In the genomic region with DNA sequence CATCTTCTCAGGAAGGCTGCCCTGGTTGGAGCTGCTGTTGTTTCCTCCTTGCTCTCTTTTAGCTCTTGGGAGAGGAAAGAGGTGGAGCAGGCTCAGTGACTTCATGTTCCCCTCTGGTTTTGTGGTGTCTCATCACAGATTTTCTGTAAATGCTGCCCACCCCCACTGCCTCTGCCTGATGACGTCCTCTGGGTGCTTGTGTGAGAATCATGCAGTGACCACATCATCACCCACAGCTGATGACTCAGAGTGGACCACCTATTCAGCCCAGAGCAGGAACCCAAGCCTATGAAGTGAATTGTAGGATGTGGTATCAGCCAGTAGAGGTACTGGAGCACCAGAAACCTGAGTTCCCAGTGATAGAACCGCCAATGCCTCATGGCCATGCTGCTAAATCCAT, we compare ENCODE assay signal across 12 cellular contexts. TPM values are rescaled to one million over a fixed set of nuclear protein-coding genes. Genes with fewer than 3 reads are reported as not detected.
A peak's percentile ranks its signal among the peaks of the same experiment; 100 is the strongest.
DNase-seq lines count a peak whose midpoint lies in the region; ATAC-seq lines count a peak whose summit lies in the region.
"Had no signal": no experiment of that assay in that cellular context is flagged by ENCODE, and none has a peak within 500 bp of the region (broad histone marks: within the 10 kb centered on the region; RNA-seq: fewer than 3 reads in every experiment).

A gene with protein sequence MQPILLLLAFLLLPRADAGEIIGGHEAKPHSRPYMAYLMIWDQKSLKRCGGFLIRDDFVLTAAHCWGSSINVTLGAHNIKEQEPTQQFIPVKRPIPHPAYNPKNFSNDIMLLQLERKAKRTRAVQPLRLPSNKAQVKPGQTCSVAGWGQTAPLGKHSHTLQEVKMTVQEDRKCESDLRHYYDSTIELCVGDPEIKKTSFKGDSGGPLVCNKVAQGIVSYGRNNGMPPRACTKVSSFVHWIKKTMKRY (minus strand): TSS at position 33 of the 400 bp plus-strand sequence. CDS start 30 bp downstream, at position 3.

- ATAC-seq in left colon (peak; percentile 40), HG02885 (IDR thresholded peaks at IDR 0.05; ENCODE audit: poor library complexity, unreplicated experiment) (no peak), GM21526 (IDR thresholded peaks at IDR 0.05; ENCODE audit: low FRiP score, unreplicated experiment) (no peak)
- ATAC-seq: body of pancreas had no signal

- DNase-seq in MV-4-11 (lab: John Stamatoyannopoulos, UW): peak; percentile 31
- DNase-seq in activated CD8-positive, alpha-beta memory T cell treated with anti-CD3 and anti-CD28 coated beads, Interleukin-2, amount 50 U/mL, for 1 hour (ENCODE audit: extremely low read depth): peak; percentile 32
- no peak for DNase-seq in left colon
- peak; percentile 76 to 85 for DNase-seq in stimulated activated CD8-positive, alpha-beta memory T cell treated with anti-CD3 and anti-CD28 coated beads, Interleukin-2, amount 100 ng/mL, for 48 hours (ENCODE audit: low read depth in 2 of 2)
- DNase-seq in NCI-H2029 treated with DMSO at 0.1 percent for 48 hours (lab: John Stamatoyannopoulos, UW): no peak
- DNase-seq in cerebellar cortex (ENCODE audit: low spot score): no peak
- DNase-seq: kidney glomerular epithelial cell, NCI-H2171 treated with DMSO at 0.1 percent for 48 hours, SK-N-SH had no signal

- intact Hi-C loops in left colon (cut with DNase I, micrococcal nuclease): no loop called here

RNA-seq across cellular contexts. Expression of the gene that starts here (rescaled TPM):
- 1 to 10 TPM; 1.3 to 4.2 TPM for total RNA-seq in left colon
- total RNA-seq: body of pancreas had no signal

Comparison
In these comparisons a context has a peak if more than half of its experiments do, and no peak if none do; other contexts are left out.
1. DNase-seq: peak in MV-4-11 (single experiment), activated CD8-positive, alpha-beta memory T cell treated with anti-CD3 and anti-CD28 coated beads, Interleukin-2, amount 50 U/mL, for 1 hour (single experiment) and stimulated activated CD8-positive, alpha-beta memory T cell treated with anti-CD3 and anti-CD28 coated beads, Interleukin-2, amount 100 ng/mL, for 48 hours (2 of 2); none in left colon (0 of 2), NCI-H2029 treated with DMSO at 0.1 percent for 48 hours (single experiment) and cerebellar cortex (single experiment).